16 cellular contexts compared by ENCODE assay signal in genomic region chr16:15703029-15703736, GRCh38. TPM values are rescaled to one million over a fixed set of nuclear protein-coding genes. Genes with fewer than 3 reads are reported as not detected.
DNase-seq lines count a peak whose midpoint lies in the region; ATAC-seq and TF ChIP-seq lines count a peak whose summit lies in the region.
"Had no signal": no experiment of that assay in that cellular context is flagged by ENCODE, and none has a peak within 500 bp of the region (broad histone marks: within the 10 kb centered on the region; RNA-seq: fewer than 3 reads in every experiment).

No MANE protein-coding gene starts in this region.

- intact Hi-C loops in dendritic cell treated with granulocyte-macrophage colony-stimulating factor and Interleukin-4, amounts not matched to agents 40 ng/mL and 50 ng/mL, for 4 days (cut with micrococcal nuclease): no loop called here
- intact Hi-C loops in stomach (cut with DNase I; ENCODE audit: low total_unique reads) (no loop called here), sciatic nerve (cut with DNase I) (no loop called here)

- 72 to 88% (median 86%) methylated on average over 14 of the region's 14 CpGs for WGBS in stomach, 5 donors

- no peaks in the 10 kb centered on the region for H3K27me3 ChIP-seq in CD8-positive, alpha-beta memory T cell (ENCODE audit: insufficient read depth, low read length, poor library complexity, severe bottlenecking)
- no peaks in the 10 kb centered on the region for H3K27me3 ChIP-seq in osteoblast (ENCODE audit: insufficient read depth, low read length)
- H3K27me3 ChIP-seq in stomach: no peaks in the 10 kb centered on the region

- peaks cover 10% of the 10 kb centered on the region for H3K36me3 ChIP-seq in CD8-positive, alpha-beta memory T cell (ENCODE audit: insufficient read depth, low read length)
- H3K36me3 ChIP-seq in osteoblast (ENCODE audit: insufficient read depth, low read length) (peaks cover 39% of the 10 kb centered on the region), stomach (peaks cover 21 to 91% (median 79%) of the 10 kb centered on the region in 4 donors)

- peaks cover 3% of the 10 kb centered on the region for H4K20me1 ChIP-seq in osteoblast (ENCODE audit: insufficient read depth, low read length)

- no peak overlapping the region for H3K4me3 ChIP-seq in CD8-positive, alpha-beta memory T cell (ENCODE audit: low read length)
- H3K4me3 ChIP-seq in osteoblast (ENCODE audit: insufficient read depth, low read length) (no peak overlapping the region), stomach (no peak overlapping the region)
- H3K4me3 ChIP-seq: mucosa of descending colon had no signal

- POLR2A ChIA-PET in CD8-positive, alpha-beta memory T cell (lab: Charles Lee): interaction anchor here (0.5 kb wide), 1 partner anchor 13 kb away, joined by 3 read pairs; no protein-coding TSS in a partner anchor
- POLR2A ChIA-PET in T-cell (lab: Charles Lee): no interaction called here

- no peak overlapping the region for H3K4me3 Mint-ChIP-seq in CD8-positive, alpha-beta memory T cell
- no peak overlapping the region for H3K4me3 Mint-ChIP-seq in T-cell
- H3K4me3 Mint-ChIP-seq in dendritic cell treated with granulocyte-macrophage colony-stimulating factor and Interleukin-4, amounts not matched to agents 40 ng/mL and 50 ng/mL, for 4 days: no peak overlapping the region
- H3K4me3 Mint-ChIP-seq: stimulated activated memory B cell treated with anti-CD40 and anti-IgM and Interleukin-4, amounts not matched to agents 10 μg/mL and 1 μg/mL and 100 μg/mL, for 72 hours had no signal

- no peak for TF ChIP-seq EP300 in stomach (IDR thresholded peaks at IDR 0.05)

- no peak overlapping the region for H3K27ac ChIP-seq in CD8-positive, alpha-beta memory T cell (ENCODE audit: low read depth, low read length)
- H3K27ac ChIP-seq in osteoblast (ENCODE audit: low read depth, low read length) (peak overlapping the region; percentile 50), stomach (peak overlapping the region in 2 of 5 donors; percentile 42 to 62)

- H3K27ac Mint-ChIP-seq in CD8-positive, alpha-beta memory T cell: peak overlapping the region in 6 of 8 donors; percentile 8 to 69 (median 44)
- H3K27ac Mint-ChIP-seq in T-cell: peak overlapping the region; percentile 62 to 74
- peak overlapping the region; percentile 51 for H3K27ac Mint-ChIP-seq in dendritic cell treated with granulocyte-macrophage colony-stimulating factor and Interleukin-4, amounts not matched to agents 40 ng/mL and 50 ng/mL, for 4 days
- H3K27ac Mint-ChIP-seq: stimulated activated memory B cell treated with anti-CD40 and anti-IgM and Interleukin-4, amounts not matched to agents 10 μg/mL and 1 μg/mL and 100 μg/mL, for 72 hours had no signal

- ATAC-seq in T-cell (replicated peaks in 1 of 4) (peak in 1 of 4 experiments; percentile 28), sciatic nerve (no peak)
- ATAC-seq: mucosa of descending colon; stimulated activated memory B cell treated with anti-CD40 and anti-IgM and Interleukin-4, amounts not matched to agents 10 μg/mL and 1 μg/mL and 100 μg/mL, for 72 hours had no signal

- H3K27me3 Mint-ChIP-seq in CD8-positive, alpha-beta memory T cell: no peaks in the 10 kb centered on the region
- no peaks in the 10 kb centered on the region for H3K27me3 Mint-ChIP-seq in T-cell
- no peaks in the 10 kb centered on the region for H3K27me3 Mint-ChIP-seq in dendritic cell treated with granulocyte-macrophage colony-stimulating factor and Interleukin-4, amounts not matched to agents 40 ng/mL and 50 ng/mL, for 4 days
- H3K27me3 Mint-ChIP-seq: stimulated activated memory B cell treated with anti-CD40 and anti-IgM and Interleukin-4, amounts not matched to agents 10 μg/mL and 1 μg/mL and 100 μg/mL, for 72 hours had no signal

- TF ChIP-seq CTCF in osteoblast (IDR thresholded peaks at IDR 0.05; ENCODE audit: extremely low read depth, low read depth, low read length) (no peak), stomach (IDR thresholded peaks at IDR 0.05) (no peak)

- CTCF ChIA-PET in CD8-positive, alpha-beta memory T cell (lab: Charles Lee): interaction anchor here (0.9 to 1.7 kb wide), 2 partner anchors 10 to 60 kb away, joined by 3 to 5 read pairs; partner anchors contain the start of gene MARF1
- CTCF ChIA-PET in T-cell (lab: Charles Lee): interaction anchor here in 1 of 2 donors (1.1 to 1.3 kb wide), 2 partner anchors 8 to 277 kb away, joined by 3 to 4 read pairs; no protein-coding TSS in a partner anchor

- no peak overlapping the region for H3K4me2 ChIP-seq in osteoblast (ENCODE audit: insufficient read depth, low read length)

- no peaks in the 10 kb centered on the region for H3K9me3 ChIP-seq in CD8-positive, alpha-beta memory T cell (ENCODE audit: low read length)
- H3K9me3 ChIP-seq in osteoblast (ENCODE audit: low read depth, low read length) (no peaks in the 10 kb centered on the region), stomach (no peaks in the 10 kb centered on the region)
- H3K9me3 ChIP-seq: mucosa of descending colon had no signal

- peaks cover 8 to 14% (median 12%) of the 10 kb centered on the region in 3 donors for H3K4me1 Mint-ChIP-seq in CD8-positive, alpha-beta memory T cell
- peaks cover 15 to 19% (median 18%) of the 10 kb centered on the region in 3 donors for H3K4me1 Mint-ChIP-seq in T-cell
- H3K4me1 Mint-ChIP-seq in dendritic cell treated with granulocyte-macrophage colony-stimulating factor and Interleukin-4, amounts not matched to agents 40 ng/mL and 50 ng/mL, for 4 days (ENCODE audit: low read depth): peaks cover 17% of the 10 kb centered on the region

- H2AFZ ChIP-seq in osteoblast (ENCODE audit: low read length): no peak overlapping the region

- DNase-seq in CD8-positive, alpha-beta memory T cell: no peak
- DNase-seq in T-cell: no peak
- DNase-seq in osteoblast (ENCODE audit: insufficient read length, low spot score, missing footprints): no peak
- no peak for DNase-seq in superior temporal gyrus (ENCODE audit: extremely low spot score)
- no peak for DNase-seq in stomach
- DNase-seq in sciatic nerve (ENCODE audit: low spot score): no peak
- DNase-seq: GOT3; mucosa of descending colon; NCI-H187; NCI-H69; retina; RPMI8226; stimulated activated CD4-positive, alpha-beta T cell treated with anti-CD3 and anti-CD28 coated beads, Interleukin-4, amount 100 ng/mL, for 24 hours; T1000 had no signal

- no peak for TF ChIP-seq POLR2A in stomach (IDR thresholded peaks at IDR 0.05)

- H3K79me2 ChIP-seq in osteoblast (ENCODE audit: insufficient read depth, low read length): peaks cover 2% of the 10 kb centered on the region

- H3K9me3 Mint-ChIP-seq in CD8-positive, alpha-beta memory T cell: no peaks in the 10 kb centered on the region
- H3K9me3 Mint-ChIP-seq in T-cell: no peaks in the 10 kb centered on the region
- no peaks in the 10 kb centered on the region for H3K9me3 Mint-ChIP-seq in dendritic cell treated with granulocyte-macrophage colony-stimulating factor and Interleukin-4, amounts not matched to agents 40 ng/mL and 50 ng/mL, for 4 days
- H3K9me3 Mint-ChIP-seq: stimulated activated memory B cell treated with anti-CD40 and anti-IgM and Interleukin-4, amounts not matched to agents 10 μg/mL and 1 μg/mL and 100 μg/mL, for 72 hours had no signal

- peaks cover 0 to 80% (median 10%) of the 10 kb centered on the region in 3 donors for H3K36me3 Mint-ChIP-seq in CD8-positive, alpha-beta memory T cell
- H3K36me3 Mint-ChIP-seq in T-cell: peaks cover 14% of the 10 kb centered on the region
- peaks cover 89% of the 10 kb centered on the region for H3K36me3 Mint-ChIP-seq in dendritic cell treated with granulocyte-macrophage colony-stimulating factor and Interleukin-4, amounts not matched to agents 40 ng/mL and 50 ng/mL, for 4 days (ENCODE audit: low read depth)

- no peaks in the 10 kb centered on the region for H3K4me1 ChIP-seq in CD8-positive, alpha-beta memory T cell (ENCODE audit: insufficient read depth, low read length)
- H3K4me1 ChIP-seq in osteoblast (ENCODE audit: insufficient read depth, low read length) (peaks cover 6% of the 10 kb centered on the region), stomach (peaks cover 0 to 4% (median 0%) of the 10 kb centered on the region in 4 donors)

RNA-seq across cellular contexts. Expression of gene NDE1, which starts 53.1 kb away (rescaled TPM):
- total RNA-seq in CD8-positive, alpha-beta memory T cell: 100 to 1,000 TPM; 113 to 123 TPM
- 55.9 TPM for polyA plus RNA-seq in CD8-positive, alpha-beta memory T cell
- total RNA-seq in T-cell: 100 to 1,000 TPM in 4 of 5 donors, 10 to 100 TPM in 1; 90.8 to 110 (median 103) TPM
- 28.3 and 31.5 TPM in 2 replicates for total RNA-seq in osteoblast
- 100 to 1,000 TPM in 1 of 5 donors, 10 to 100 TPM in 4; 26.2 to 286 (median 28.6) TPM for total RNA-seq in stomach
- polyA plus RNA-seq in stomach: 10 to 100 TPM in 1 of 3 donors, 1 to 10 TPM in 2; 6.7 to 13.9 (median 8.1) TPM
- 42.9 TPM for total RNA-seq in sciatic nerve
